1 cellular context compared by ENCODE assay signal in the genomic region with DNA sequence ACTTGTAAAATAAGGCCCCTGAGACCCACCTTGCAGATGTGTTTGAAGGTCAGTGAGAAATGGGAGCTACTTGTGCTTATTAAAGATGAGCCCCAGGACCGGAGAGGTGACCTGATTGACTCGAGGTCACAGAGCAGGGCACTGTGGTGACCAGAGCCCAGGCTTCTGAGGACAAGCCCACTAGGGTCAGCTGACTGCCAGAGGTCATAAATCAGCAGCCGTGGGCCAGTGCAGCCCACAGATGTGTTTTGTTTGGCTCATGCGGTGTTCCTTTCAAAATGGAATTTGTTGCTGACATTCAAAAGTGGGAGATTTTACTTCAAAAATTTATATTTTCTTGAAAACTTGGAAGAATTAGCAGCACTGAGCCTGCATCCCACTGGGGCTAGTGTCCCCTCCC.
A peak's percentile ranks its signal among the peaks of the same experiment; 100 is the strongest.
TF ChIP-seq lines count a peak whose summit lies in the region.

No MANE protein-coding gene starts in this region.

TF ChIP-seq in K562, 482 proteins besides CTCF, POLR2A, EP300 and RAD21:
- TF ChIP-seq MEIS2 (IDR thresholded peaks at IDR 0.05; ENCODE audit: partially characterized antibody): peak; percentile 76
- TF ChIP-seq ZNF444 (CRISPR knock-in tag; IDR thresholded peaks at IDR 0.05): no peak
- TF ChIP-seq, protein P1, sequence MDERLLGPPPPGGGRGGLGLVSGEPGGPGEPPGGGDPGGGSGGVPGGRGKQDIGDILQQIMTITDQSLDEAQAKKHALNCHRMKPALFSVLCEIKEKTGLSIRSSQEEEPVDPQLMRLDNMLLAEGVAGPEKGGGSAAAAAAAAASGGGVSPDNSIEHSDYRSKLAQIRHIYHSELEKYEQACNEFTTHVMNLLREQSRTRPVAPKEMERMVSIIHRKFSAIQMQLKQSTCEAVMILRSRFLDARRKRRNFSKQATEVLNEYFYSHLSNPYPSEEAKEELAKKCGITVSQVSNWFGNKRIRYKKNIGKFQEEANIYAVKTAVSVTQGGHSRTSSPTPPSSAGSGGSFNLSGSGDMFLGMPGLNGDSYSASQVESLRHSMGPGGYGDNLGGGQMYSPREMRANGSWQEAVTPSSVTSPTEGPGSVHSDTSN (CRISPR knock-in tag; IDR thresholded peaks at IDR 0.05; ENCODE audit: low read depth): no peak
- TF ChIP-seq, protein P1 (tag; conservative IDR thresholded peaks at IDR 0.05; ENCODE audit: low read depth): peak; percentile 71
- TF ChIP-seq, protein P2, sequence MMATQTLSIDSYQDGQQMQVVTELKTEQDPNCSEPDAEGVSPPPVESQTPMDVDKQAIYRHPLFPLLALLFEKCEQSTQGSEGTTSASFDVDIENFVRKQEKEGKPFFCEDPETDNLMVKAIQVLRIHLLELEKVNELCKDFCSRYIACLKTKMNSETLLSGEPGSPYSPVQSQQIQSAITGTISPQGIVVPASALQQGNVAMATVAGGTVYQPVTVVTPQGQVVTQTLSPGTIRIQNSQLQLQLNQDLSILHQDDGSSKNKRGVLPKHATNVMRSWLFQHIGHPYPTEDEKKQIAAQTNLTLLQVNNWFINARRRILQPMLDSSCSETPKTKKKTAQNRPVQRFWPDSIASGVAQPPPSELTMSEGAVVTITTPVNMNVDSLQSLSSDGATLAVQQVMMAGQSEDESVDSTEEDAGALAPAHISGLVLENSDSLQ (IDR thresholded peaks at IDR 0.05): peak; percentile 49; the same call in 1 of the 2 replicates
- no peak for TF ChIP-seq ZNF57 (CRISPR knock-in tag; IDR thresholded peaks at IDR 0.05)
TF ChIP-seq in K562: peak in this region for 3.
